1 cellular context compared by ENCODE assay signal in genomic region chr2:65432227-65433190, GRCh38.
TF ChIP-seq lines count a peak whose summit lies in the region.

A gene with protein sequence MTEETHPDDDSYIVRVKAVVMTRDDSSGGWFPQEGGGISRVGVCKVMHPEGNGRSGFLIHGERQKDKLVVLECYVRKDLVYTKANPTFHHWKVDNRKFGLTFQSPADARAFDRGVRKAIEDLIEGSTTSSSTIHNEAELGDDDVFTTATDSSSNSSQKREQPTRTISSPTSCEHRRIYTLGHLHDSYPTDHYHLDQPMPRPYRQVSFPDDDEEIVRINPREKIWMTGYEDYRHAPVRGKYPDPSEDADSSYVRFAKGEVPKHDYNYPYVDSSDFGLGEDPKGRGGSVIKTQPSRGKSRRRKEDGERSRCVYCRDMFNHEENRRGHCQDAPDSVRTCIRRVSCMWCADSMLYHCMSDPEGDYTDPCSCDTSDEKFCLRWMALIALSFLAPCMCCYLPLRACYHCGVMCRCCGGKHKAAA (minus strand): TSS chr2:65432599. CDS start chr2:65431987, 612 bp downstream.

TF ChIP-seq in GM12878, 131 proteins besides CTCF, POLR2A, EP300 and RAD21 (continued from another document):
- no peak for TF ChIP-seq PBX3 (IDR thresholded peaks at IDR 0.05; ENCODE audit: insufficient replicate concordance, low read depth, low read length)
- no peak for TF ChIP-seq ASH2L (IDR thresholded peaks at IDR 0.05; ENCODE audit: borderline replicate concordance, low read depth)
- TF ChIP-seq EGR1 (IDR thresholded peaks at IDR 0.05; ENCODE audit: borderline replicate concordance in 1 of 2, low read depth in 2 of 2, low read length in 2 of 2) = peak in 1 of 2 experiments; percentile 60; a peak in 1 of 3 replicates
- peak; percentile 78; the same call in 1 of the 2 replicates for TF ChIP-seq RB1 (IDR thresholded peaks at IDR 0.05; ENCODE audit: borderline replicate concordance)
- TF ChIP-seq, protein P1, sequence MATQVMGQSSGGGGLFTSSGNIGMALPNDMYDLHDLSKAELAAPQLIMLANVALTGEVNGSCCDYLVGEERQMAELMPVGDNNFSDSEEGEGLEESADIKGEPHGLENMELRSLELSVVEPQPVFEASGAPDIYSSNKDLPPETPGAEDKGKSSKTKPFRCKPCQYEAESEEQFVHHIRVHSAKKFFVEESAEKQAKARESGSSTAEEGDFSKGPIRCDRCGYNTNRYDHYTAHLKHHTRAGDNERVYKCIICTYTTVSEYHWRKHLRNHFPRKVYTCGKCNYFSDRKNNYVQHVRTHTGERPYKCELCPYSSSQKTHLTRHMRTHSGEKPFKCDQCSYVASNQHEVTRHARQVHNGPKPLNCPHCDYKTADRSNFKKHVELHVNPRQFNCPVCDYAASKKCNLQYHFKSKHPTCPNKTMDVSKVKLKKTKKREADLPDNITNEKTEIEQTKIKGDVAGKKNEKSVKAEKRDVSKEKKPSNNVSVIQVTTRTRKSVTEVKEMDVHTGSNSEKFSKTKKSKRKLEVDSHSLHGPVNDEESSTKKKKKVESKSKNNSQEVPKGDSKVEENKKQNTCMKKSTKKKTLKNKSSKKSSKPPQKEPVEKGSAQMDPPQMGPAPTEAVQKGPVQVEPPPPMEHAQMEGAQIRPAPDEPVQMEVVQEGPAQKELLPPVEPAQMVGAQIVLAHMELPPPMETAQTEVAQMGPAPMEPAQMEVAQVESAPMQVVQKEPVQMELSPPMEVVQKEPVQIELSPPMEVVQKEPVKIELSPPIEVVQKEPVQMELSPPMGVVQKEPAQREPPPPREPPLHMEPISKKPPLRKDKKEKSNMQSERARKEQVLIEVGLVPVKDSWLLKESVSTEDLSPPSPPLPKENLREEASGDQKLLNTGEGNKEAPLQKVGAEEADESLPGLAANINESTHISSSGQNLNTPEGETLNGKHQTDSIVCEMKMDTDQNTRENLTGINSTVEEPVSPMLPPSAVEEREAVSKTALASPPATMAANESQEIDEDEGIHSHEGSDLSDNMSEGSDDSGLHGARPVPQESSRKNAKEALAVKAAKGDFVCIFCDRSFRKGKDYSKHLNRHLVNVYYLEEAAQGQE (IDR thresholded peaks at IDR 0.05; ENCODE audit: low read depth, low read length) = no peak
- no peak for TF ChIP-seq ZNF217 (IDR thresholded peaks at IDR 0.05)
- peak; percentile 56; the same call in 1 of the 2 replicates for TF ChIP-seq MEF2A (IDR thresholded peaks at IDR 0.05; ENCODE audit: insufficient read depth, low read depth, low read length)
- TF ChIP-seq KAT2A (conservative IDR thresholded peaks at IDR 0.05; ENCODE audit: control insufficient read depth, low read depth, low read length) = no peak
- no peak for TF ChIP-seq RFX5 (IDR thresholded peaks at IDR 0.05; ENCODE audit: low read depth, low read length)
- TF ChIP-seq, protein P2, sequence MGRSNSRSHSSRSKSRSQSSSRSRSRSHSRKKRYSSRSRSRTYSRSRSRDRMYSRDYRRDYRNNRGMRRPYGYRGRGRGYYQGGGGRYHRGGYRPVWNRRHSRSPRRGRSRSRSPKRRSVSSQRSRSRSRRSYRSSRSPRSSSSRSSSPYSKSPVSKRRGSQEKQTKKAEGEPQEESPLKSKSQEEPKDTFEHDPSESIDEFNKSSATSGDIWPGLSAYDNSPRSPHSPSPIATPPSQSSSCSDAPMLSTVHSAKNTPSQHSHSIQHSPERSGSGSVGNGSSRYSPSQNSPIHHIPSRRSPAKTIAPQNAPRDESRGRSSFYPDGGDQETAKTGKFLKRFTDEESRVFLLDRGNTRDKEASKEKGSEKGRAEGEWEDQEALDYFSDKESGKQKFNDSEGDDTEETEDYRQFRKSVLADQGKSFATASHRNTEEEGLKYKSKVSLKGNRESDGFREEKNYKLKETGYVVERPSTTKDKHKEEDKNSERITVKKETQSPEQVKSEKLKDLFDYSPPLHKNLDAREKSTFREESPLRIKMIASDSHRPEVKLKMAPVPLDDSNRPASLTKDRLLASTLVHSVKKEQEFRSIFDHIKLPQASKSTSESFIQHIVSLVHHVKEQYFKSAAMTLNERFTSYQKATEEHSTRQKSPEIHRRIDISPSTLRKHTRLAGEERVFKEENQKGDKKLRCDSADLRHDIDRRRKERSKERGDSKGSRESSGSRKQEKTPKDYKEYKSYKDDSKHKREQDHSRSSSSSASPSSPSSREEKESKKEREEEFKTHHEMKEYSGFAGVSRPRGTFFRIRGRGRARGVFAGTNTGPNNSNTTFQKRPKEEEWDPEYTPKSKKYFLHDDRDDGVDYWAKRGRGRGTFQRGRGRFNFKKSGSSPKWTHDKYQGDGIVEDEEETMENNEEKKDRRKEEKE (IDR thresholded peaks at IDR 0.05) = no peak
- no peak for TF ChIP-seq STAT1 (conservative IDR thresholded peaks at IDR 0.05)
